In genomic region chr2:110121592-110121991, GRCh38 we compare ENCODE assay signal across 36 cellular contexts. TPM values are rescaled to one million over a fixed set of nuclear protein-coding genes. Genes with fewer than 3 reads are reported as not detected.
"Had no signal": no experiment of that assay in that cellular context is flagged by ENCODE, and none has a peak within 500 bp of the region (broad histone marks: within the 10 kb centered on the region; RNA-seq: fewer than 3 reads in every experiment).

No MANE protein-coding gene starts in this region.

- H3K4me1 Mint-ChIP-seq: activated naive CD8-positive, alpha-beta T cell treated with anti-CD3 and anti-CD28 coated beads for 36 hours; activated T-helper 17 cell treated with anti-CD3 and anti-CD28 coated beads, Interleukin-2, amount 50 U/mL, for 72 hours had no signal

- DNase-seq: activated CD4-positive, alpha-beta T cell treated with anti-CD3 and anti-CD28 coated beads for 1 hour; activated CD4-positive, alpha-beta T cell treated with anti-CD3 and anti-CD28 coated beads for 36 hours; activated CD4-positive, alpha-beta T cell treated with anti-CD3 and anti-CD28 coated beads for 48 hours; activated CD4-positive, alpha-beta T cell treated with anti-CD3 and anti-CD28 coated beads, Interleukin-2, amount 10 ng/mL, durations not matched to agents 7 days and 5 days; activated CD4-positive, alpha-beta T cell treated with anti-CD3 and anti-CD28 coated beads, Interleukin-2, amount 50 U/mL, for 48 hours; activated CD4-positive, CD25-positive, alpha-beta regulatory T cell; activated CD8-positive, alpha-beta memory T cell treated with anti-CD3 and anti-CD28 coated beads, Interleukin-2, amount 50 U/mL, for 4 hours; activated CD8-positive, alpha-beta T cell treated with anti-CD3 and anti-CD28 coated beads for 36 hours; activated effector memory CD4-positive, alpha-beta T cell treated with anti-CD3 and anti-CD28 coated beads, Interleukin-2, amount 50 U/mL, for 16 hours; activated gamma-delta T cell treated with Interleukin-2 at 50 U/mL for 16 hours; activated naive CD4-positive, alpha-beta T cell; activated naive CD4-positive, alpha-beta T cell treated with anti-CD3 and anti-CD28 coated beads for 36 hours; activated naive CD4-positive, alpha-beta T cell treated with anti-CD3 and anti-CD28 coated beads, Interleukin-2, amount 50 U/mL, for 16 hours; activated naive CD8-positive, alpha-beta T cell treated with anti-CD3 and anti-CD28 coated beads for 36 hours; activated T-cell treated with anti-CD3 and anti-CD28 coated beads for 4 hours; activated T-cell treated with anti-CD3 and anti-CD28 coated beads, Interleukin-2, amount 50 U/mL, for 1 hour; activated T-cell treated with anti-CD3 and anti-CD28 coated beads, Interleukin-2, amount 50 U/mL, for 4 hours; activated T-cell treated with anti-CD3 and anti-CD28 coated beads, Interleukin-2, amount 50 U/mL, for 72 hours; adrenal gland; amniotic stem cell; aorta; body of pancreas; brain microvascular endothelial cell; central memory CD4-positive, alpha-beta T cell; SW 1271; T-helper 1 cell; T-helper 2 cell; T-helper 9 cell had no signal

- H3K4me1 ChIP-seq: adrenal gland, body of pancreas, breast epithelium had no signal

- H3K27ac Mint-ChIP-seq: activated CD4-positive, alpha-beta T cell treated with anti-CD3 and anti-CD28 coated beads for 36 hours; activated CD4-positive, alpha-beta T cell treated with anti-CD3 and anti-CD28 coated beads, Interleukin-2, amount 10 ng/mL, durations not matched to agents 7 days and 5 days; activated CD8-positive, alpha-beta T cell treated with anti-CD3 and anti-CD28 coated beads for 36 hours; activated naive CD4-positive, alpha-beta T cell treated with anti-CD3 and anti-CD28 coated beads for 36 hours; activated naive CD4-positive, alpha-beta T cell treated with anti-CD3 and anti-CD28 coated beads, Interleukin-2, amount 50 U/mL, for 72 hours; activated T-cell treated with anti-CD3 and anti-CD28 coated beads, Interleukin-2, amount 50 U/mL, for 72 hours; activated T-helper 1 cell treated with anti-CD3 and anti-CD28 coated beads, Interleukin-12 subunit alpha, Interleukin-12 subunit beta, Interleukin-2, Interleukin-4 antibody, amounts not matched to agents 30 ng/mL and 10 ng/mL and 1 ng/mL, durations not matched to agents 14 hours and 24 hours and 36 hours; activated T-helper 17 cell treated with anti-CD3 and anti-CD28 coated beads, Interleukin-2, amount 50 U/mL, for 72 hours; T-helper 1 cell treated with Interleukin-12 subunit alpha and Interleukin-12 subunit beta and Interleukin-4 antibody, amounts not matched to agents 30 μg/mL and 1 μg/mL, for 36 hours; T-helper 2 cell treated with Interferon-gamma antibody and Interleukin-4, amounts not matched to agents 5 μg/mL and 100 μg/mL, for 36 hours had no signal

- H3K27ac ChIP-seq: adrenal gland, body of pancreas, brain microvascular endothelial cell, breast epithelium had no signal

- H3K4me3 ChIP-seq: adrenal gland, body of pancreas, breast epithelium had no signal

- H3K9me3 ChIP-seq: adrenal gland, body of pancreas, breast epithelium had no signal

- H3K4me3 Mint-ChIP-seq: activated CD4-positive, alpha-beta T cell treated with anti-CD3 and anti-CD28 coated beads for 36 hours; activated CD4-positive, alpha-beta T cell treated with anti-CD3 and anti-CD28 coated beads, Interleukin-2, amount 10 ng/mL, durations not matched to agents 7 days and 5 days; activated CD8-positive, alpha-beta T cell treated with anti-CD3 and anti-CD28 coated beads for 36 hours; activated naive CD4-positive, alpha-beta T cell treated with anti-CD3 and anti-CD28 coated beads for 36 hours; activated naive CD8-positive, alpha-beta T cell treated with anti-CD3 and anti-CD28 coated beads for 36 hours; activated T-cell treated with anti-CD3 and anti-CD28 coated beads, Interleukin-2, amount 50 U/mL, for 4 hours; activated T-cell treated with anti-CD3 and anti-CD28 coated beads, Interleukin-2, amount 50 U/mL, for 72 hours; activated T-helper 1 cell treated with anti-CD3 and anti-CD28 coated beads, Interleukin-12 subunit alpha, Interleukin-12 subunit beta, Interleukin-2, Interleukin-4 antibody, amounts not matched to agents 30 ng/mL and 10 ng/mL and 1 ng/mL, durations not matched to agents 14 hours and 24 hours and 36 hours; activated T-helper 17 cell treated with anti-CD3 and anti-CD28 coated beads, Interleukin-2, amount 50 U/mL, for 72 hours; T-helper 1 cell treated with Interleukin-12 subunit alpha and Interleukin-12 subunit beta and Interleukin-4 antibody, amounts not matched to agents 30 μg/mL and 1 μg/mL, for 36 hours; T-helper 2 cell treated with Interferon-gamma antibody and Interleukin-4, amounts not matched to agents 5 μg/mL and 100 μg/mL, for 36 hours had no signal

- H3K36me3 ChIP-seq: adrenal gland, brain microvascular endothelial cell had no signal

- FAIRE-seq: astrocyte had no signal

- H3K9me3 Mint-ChIP-seq: activated CD4-positive, alpha-beta T cell treated with anti-CD3 and anti-CD28 coated beads, Interleukin-2, amount 10 ng/mL, durations not matched to agents 7 days and 5 days; activated CD8-positive, alpha-beta T cell treated with anti-CD3 and anti-CD28 coated beads for 36 hours; activated naive CD4-positive, alpha-beta T cell treated with anti-CD3 and anti-CD28 coated beads for 36 hours; activated naive CD4-positive, alpha-beta T cell treated with anti-CD3 and anti-CD28 coated beads, Interleukin-2, amount 50 U/mL, for 72 hours; activated naive CD8-positive, alpha-beta T cell treated with anti-CD3 and anti-CD28 coated beads for 36 hours; activated T-cell treated with anti-CD3 and anti-CD28 coated beads, Interleukin-2, amount 50 U/mL, for 4 hours; activated T-cell treated with anti-CD3 and anti-CD28 coated beads, Interleukin-2, amount 50 U/mL, for 72 hours; activated T-helper 1 cell treated with anti-CD3 and anti-CD28 coated beads, Interleukin-12 subunit alpha, Interleukin-12 subunit beta, Interleukin-2, Interleukin-4 antibody, amounts not matched to agents 30 ng/mL and 10 ng/mL and 1 ng/mL, durations not matched to agents 14 hours and 24 hours and 36 hours; activated T-helper 17 cell treated with anti-CD3 and anti-CD28 coated beads, Interleukin-2, amount 50 U/mL, for 72 hours; T-helper 1 cell treated with Interleukin-12 subunit alpha and Interleukin-12 subunit beta and Interleukin-4 antibody, amounts not matched to agents 30 μg/mL and 1 μg/mL, for 36 hours; T-helper 2 cell treated with Interferon-gamma antibody and Interleukin-4, amounts not matched to agents 5 μg/mL and 100 μg/mL, for 36 hours had no signal

- ATAC-seq: activated CD4-positive, alpha-beta T cell treated with anti-CD3 and anti-CD28 coated beads for 36 hours; activated CD4-positive, CD25-positive, alpha-beta regulatory T cell treated with anti-CD3 and anti-CD28 coated beads, Interleukin-2, amount 50 U/mL, for 24 hours; activated CD8-positive, alpha-beta T cell treated with anti-CD3 and anti-CD28 coated beads for 36 hours; activated naive CD4-positive, alpha-beta T cell treated with anti-CD3 and anti-CD28 coated beads, Interleukin-2, amount 50 U/mL, for 72 hours; activated T-cell treated with anti-CD3 and anti-CD28 coated beads, Interleukin-2, amount 50 U/mL, for 4 hours; activated T-cell treated with anti-CD3 and anti-CD28 coated beads, Interleukin-2, amount 50 U/mL, for 72 hours; activated T-helper 17 cell treated with anti-CD3 and anti-CD28 coated beads, Interleukin-2, amount 50 U/mL, for 72 hours; body of pancreas had no signal

- H3K27me3 ChIP-seq: body of pancreas, brain microvascular endothelial cell had no signal

- H3K36me3 Mint-ChIP-seq: activated naive CD4-positive, alpha-beta T cell treated with anti-CD3 and anti-CD28 coated beads, Interleukin-2, amount 50 U/mL, for 72 hours; activated naive CD8-positive, alpha-beta T cell treated with anti-CD3 and anti-CD28 coated beads for 36 hours had no signal

RNA-seq across cellular contexts. Expression of gene MALL, which starts 6.0 kb away (rescaled TPM):
- total RNA-seq: activated CD8-positive, alpha-beta T cell treated with anti-CD3 and anti-CD28 coated beads for 36 hours; activated naive CD4-positive, alpha-beta T cell treated with anti-CD3 and anti-CD28 coated beads, Interleukin-2, amount 50 U/mL, for 72 hours had no signal
